Comparison of ENCODE assay signal across 2 cellular contexts in genomic region chr20:64119681-64120341, GRCh38.
A peak's percentile ranks its signal among the peaks of the same experiment; 100 is the strongest.
TF ChIP-seq lines count a peak whose summit lies in the region.

No MANE protein-coding gene starts in this region.

TF ChIP-seq in IMR-90, 13 proteins besides CTCF, POLR2A, EP300 and RAD21:
- TF ChIP-seq FOS (IDR thresholded peaks at IDR 0.05; ENCODE audit: low read depth, low read length) (no peak), NFE2L2 (IDR thresholded peaks at IDR 0.05; ENCODE audit: low read depth, low read length) (no peak), MXI1 (IDR thresholded peaks at IDR 0.05; ENCODE audit: borderline replicate concordance, low read depth, low read length) (no peak), CHD1 (IDR thresholded peaks at IDR 0.05; ENCODE audit: low read depth, low read length) (no peak), MAFK (IDR thresholded peaks at IDR 0.05; ENCODE audit: low read depth, low read length) (no peak), CEBPB (IDR thresholded peaks at IDR 0.05; ENCODE audit: low read depth, low read length) (no peak), BHLHE40 (IDR thresholded peaks at IDR 0.05; ENCODE audit: low read depth, low read length) (no peak), ELK1 (IDR thresholded peaks at IDR 0.05; ENCODE audit: borderline replicate concordance, low read depth, low read length) (no peak), MAZ (IDR thresholded peaks at IDR 0.05; ENCODE audit: borderline replicate concordance, low read depth, low read length) (no peak), RCOR1 (IDR thresholded peaks at IDR 0.05; ENCODE audit: insufficient replicate concordance, low read length) (no peak), SMC3 (IDR thresholded peaks at IDR 0.05; ENCODE audit: low read depth, low read length) (no peak), USF2 (IDR thresholded peaks at IDR 0.05; ENCODE audit: low read depth, low read length) (no peak), RFX5 (IDR thresholded peaks at IDR 0.05; ENCODE audit: low read depth, low read length) (no peak)
TF ChIP-seq in IMR-90: peak in this region for 0.

TF ChIP-seq in GM12878, 131 proteins besides CTCF, POLR2A, EP300 and RAD21:
- TF ChIP-seq USF1 (IDR thresholded peaks at IDR 0.05; ENCODE audit: borderline replicate concordance, extremely low read length, insufficient read depth, low read depth, low read length) (no peak), HDGF (IDR thresholded peaks at IDR 0.05) (0 out of 2 replicates have a peak, but pooled peaks have one; percentile 44), LARP7 (IDR thresholded peaks at IDR 0.05) (0 out of 2 replicates have a peak, but pooled peaks have one; percentile 16), PAX8 (IDR thresholded peaks at IDR 0.05) (no peak), EED (IDR thresholded peaks at IDR 0.05; ENCODE audit: low read depth) (0 out of 2 replicates have a peak, but pooled peaks have one; percentile 28), SMC3 (IDR thresholded peaks at IDR 0.05; ENCODE audit: borderline replicate concordance, low read length) (no peak), ZZZ3 (IDR thresholded peaks at IDR 0.05; ENCODE audit: control insufficient read depth, insufficient read length, low read depth) (peak; percentile 37), NKRF (conservative IDR thresholded peaks at IDR 0.05) (no peak), CREB1 (IDR thresholded peaks at IDR 0.05; ENCODE audit: low read depth) (no peak), SMARCA5 (IDR thresholded peaks at IDR 0.05) (peak; percentile 45; the same call in 1 of the 2 replicates), CEBPB (IDR thresholded peaks at IDR 0.05; ENCODE audit: borderline replicate concordance in 1 of 2, low read depth in 2 of 2, low read length in 2 of 2) (no peak), JUND (IDR thresholded peaks at IDR 0.05; ENCODE audit: low read depth, low read length) (no peak), BMI1 (IDR thresholded peaks at IDR 0.05; ENCODE audit: borderline replicate concordance) (no peak), MAX (IDR thresholded peaks at IDR 0.05; ENCODE audit: low read depth, low read length) (no peak), NFXL1 (IDR thresholded peaks at IDR 0.05; ENCODE audit: borderline replicate concordance) (0 out of 2 replicates have a peak, but pooled peaks have one; percentile 29)
